In genomic region chr13:79496188-79496587, GRCh38 we compare ENCODE assay signal across 15 cellular contexts. TPM values are rescaled to one million over a fixed set of nuclear protein-coding genes. Genes with fewer than 3 reads are reported as not detected.
DNase-seq lines count a peak whose midpoint lies in the region; ATAC-seq and TF ChIP-seq lines count a peak whose summit lies in the region.
"Had no signal": no experiment of that assay in that cellular context is flagged by ENCODE, and none has a peak within 500 bp of the region (broad histone marks: within the 10 kb centered on the region; RNA-seq: fewer than 3 reads in every experiment).

No MANE protein-coding gene starts in this region.

- CTCF ChIA-PET in activated CD4-positive, alpha-beta T cell treated with anti-CD3 and anti-CD28 coated beads, Interleukin-2, amount 10 ng/mL, durations not matched to agents 7 days and 5 days (lab: Charles Lee) = no interaction called here
- CTCF ChIA-PET in activated CD8-positive, alpha-beta T cell treated with anti-CD3 and anti-CD28 coated beads, Interleukin-2, amount 10 ng/mL, durations not matched to agents 7 days and 5 days (lab: Charles Lee) = interaction anchor here (1.5 kb wide), 1 partner anchor 93 kb away, joined by 4 read pairs; no protein-coding TSS in a partner anchor

- peaks cover 25% of the 10 kb centered on the region for H3K9me3 Mint-ChIP-seq in activated CD4-positive, alpha-beta T cell treated with anti-CD3 and anti-CD28 coated beads, Interleukin-2, amount 10 ng/mL, durations not matched to agents 24 days and 14 days
- H3K9me3 Mint-ChIP-seq in activated CD4-positive, alpha-beta T cell treated with anti-CD3 and anti-CD28 coated beads, Interleukin-2, amount 10 ng/mL, durations not matched to agents 7 days and 5 days = peaks cover 24% of the 10 kb centered on the region
- peaks cover 21% of the 10 kb centered on the region for H3K9me3 Mint-ChIP-seq in activated CD8-positive, alpha-beta T cell treated with anti-CD3 and anti-CD28 coated beads, Interleukin-2, amount 10 ng/mL, durations not matched to agents 7 days and 5 days (ENCODE audit: insufficient read depth)

- no peak for TF ChIP-seq EP300 in suprapubic skin (IDR thresholded peaks at IDR 0.05)

- TF ChIP-seq POLR2A in suprapubic skin (IDR thresholded peaks at IDR 0.05) = no peak

- no peaks in the 10 kb centered on the region for H3K9me3 ChIP-seq in suprapubic skin
- H3K9me3 ChIP-seq: A549, colonic mucosa, ovary, tibial artery had no signal

- no peaks in the 10 kb centered on the region for H3K36me3 ChIP-seq in suprapubic skin
- H3K36me3 ChIP-seq: colonic mucosa, ovary, tibial artery had no signal

- intact Hi-C loops in activated CD4-positive, alpha-beta T cell treated with anti-CD3 and anti-CD28 coated beads, Interleukin-2, amount 10 ng/mL, durations not matched to agents 24 days and 14 days (cut with micrococcal nuclease) = no loop called here

- POLR2A ChIA-PET in activated CD4-positive, alpha-beta T cell treated with anti-CD3 and anti-CD28 coated beads, Interleukin-2, amount 10 ng/mL, durations not matched to agents 7 days and 5 days (lab: Charles Lee) = no interaction called here
- POLR2A ChIA-PET in activated CD8-positive, alpha-beta T cell treated with anti-CD3 and anti-CD28 coated beads, Interleukin-2, amount 10 ng/mL, durations not matched to agents 7 days and 5 days (lab: Charles Lee) = no interaction called here

- ATAC-seq in HG02623 (IDR thresholded peaks at IDR 0.05; ENCODE audit: unreplicated experiment) = peak; percentile 71
- peak; percentile 90 for ATAC-seq in HG03280 (IDR thresholded peaks at IDR 0.05; ENCODE audit: unreplicated experiment)
- no peak for ATAC-seq in activated CD8-positive, alpha-beta T cell treated with anti-CD3 and anti-CD28 coated beads, Interleukin-2, amount 10 ng/mL, durations not matched to agents 7 days and 5 days
- ATAC-seq: A549 had no signal

- H3K4me3 ChIP-seq in suprapubic skin = no peak overlapping the region
- H3K4me3 ChIP-seq: A549, colonic mucosa, ovary, tibial artery had no signal

- no peak for TF ChIP-seq CTCF in suprapubic skin (IDR thresholded peaks at IDR 0.05)

- no peaks in the 10 kb centered on the region for H3K27me3 Mint-ChIP-seq in activated CD4-positive, alpha-beta T cell treated with anti-CD3 and anti-CD28 coated beads, Interleukin-2, amount 10 ng/mL, durations not matched to agents 24 days and 14 days
- H3K27me3 Mint-ChIP-seq in activated CD4-positive, alpha-beta T cell treated with anti-CD3 and anti-CD28 coated beads, Interleukin-2, amount 10 ng/mL, durations not matched to agents 7 days and 5 days = no peaks in the 10 kb centered on the region
- no peaks in the 10 kb centered on the region for H3K27me3 Mint-ChIP-seq in activated CD8-positive, alpha-beta T cell treated with anti-CD3 and anti-CD28 coated beads, Interleukin-2, amount 10 ng/mL, durations not matched to agents 7 days and 5 days (ENCODE audit: low read depth)

- peaks cover 59% of the 10 kb centered on the region for H3K36me3 Mint-ChIP-seq in activated CD4-positive, alpha-beta T cell treated with anti-CD3 and anti-CD28 coated beads, Interleukin-2, amount 10 ng/mL, durations not matched to agents 24 days and 14 days (ENCODE audit: low read depth)
- H3K36me3 Mint-ChIP-seq in activated CD4-positive, alpha-beta T cell treated with anti-CD3 and anti-CD28 coated beads, Interleukin-2, amount 10 ng/mL, durations not matched to agents 7 days and 5 days (ENCODE audit: low read depth) = peaks cover 23% of the 10 kb centered on the region
- peaks cover 42% of the 10 kb centered on the region for H3K36me3 Mint-ChIP-seq in activated CD8-positive, alpha-beta T cell treated with anti-CD3 and anti-CD28 coated beads, Interleukin-2, amount 10 ng/mL, durations not matched to agents 7 days and 5 days (ENCODE audit: low read depth)

- H3K27me3 ChIP-seq in suprapubic skin = no peaks in the 10 kb centered on the region
- H3K27me3 ChIP-seq: colonic mucosa, ovary, tibial artery had no signal

- H3K27ac ChIP-seq in suprapubic skin = peak overlapping the region; percentile 10
- H3K27ac ChIP-seq: A549, colonic mucosa, ovary, tibial artery had no signal

- peak overlapping the region; percentile 73 for H3K27ac Mint-ChIP-seq in activated CD4-positive, alpha-beta T cell treated with anti-CD3 and anti-CD28 coated beads, Interleukin-2, amount 10 ng/mL, durations not matched to agents 24 days and 14 days
- no peak overlapping the region for H3K27ac Mint-ChIP-seq in activated CD4-positive, alpha-beta T cell treated with anti-CD3 and anti-CD28 coated beads, Interleukin-2, amount 10 ng/mL, durations not matched to agents 7 days and 5 days
- no peak overlapping the region for H3K27ac Mint-ChIP-seq in activated CD8-positive, alpha-beta T cell treated with anti-CD3 and anti-CD28 coated beads, Interleukin-2, amount 10 ng/mL, durations not matched to agents 7 days and 5 days

- DNase-seq in activated CD4-positive, alpha-beta T cell treated with anti-CD3 and anti-CD28 coated beads, Interleukin-2, amount 10 ng/mL, durations not matched to agents 24 days and 14 days = no peak
- DNase-seq in activated CD4-positive, alpha-beta T cell treated with anti-CD3 and anti-CD28 coated beads for 48 hours = no peak
- no peak for DNase-seq in suprapubic skin (ENCODE audit: low spot score in 2 of 2)
- DNase-seq in SIG-M5 (lab: John Stamatoyannopoulos, UW) = no peak
- DNase-seq in activated CD4-positive, alpha-beta T cell treated with anti-CD3 and anti-CD28 coated beads, Interleukin-2, amount 10 ng/mL, durations not matched to agents 7 days and 5 days = no peak
- no peak for DNase-seq in activated CD8-positive, alpha-beta T cell treated with anti-CD3 and anti-CD28 coated beads, Interleukin-2, amount 10 ng/mL, durations not matched to agents 7 days and 5 days
- DNase-seq: colonic mucosa; MV-4-11; NCI-H526 treated with DMSO at 0.1 percent for 48 hours; ovary; stimulated activated CD4-positive, alpha-beta T cell treated with anti-CD3 and anti-CD28 coated beads, Interleukin-12 subunit alpha, Interleukin-12 subunit beta, amount 100 ng/mL, for 4 hours; tibial artery had no signal

- H3K4me3 Mint-ChIP-seq in activated CD4-positive, alpha-beta T cell treated with anti-CD3 and anti-CD28 coated beads, Interleukin-2, amount 10 ng/mL, durations not matched to agents 24 days and 14 days = peak overlapping the region; percentile 60
- H3K4me3 Mint-ChIP-seq in activated CD4-positive, alpha-beta T cell treated with anti-CD3 and anti-CD28 coated beads, Interleukin-2, amount 10 ng/mL, durations not matched to agents 7 days and 5 days = no peak overlapping the region
- H3K4me3 Mint-ChIP-seq in activated CD8-positive, alpha-beta T cell treated with anti-CD3 and anti-CD28 coated beads, Interleukin-2, amount 10 ng/mL, durations not matched to agents 7 days and 5 days = no peak overlapping the region

- peaks cover 73% of the 10 kb centered on the region for H3K4me1 ChIP-seq in suprapubic skin

- peaks cover 80% of the 10 kb centered on the region for H3K4me1 Mint-ChIP-seq in activated CD4-positive, alpha-beta T cell treated with anti-CD3 and anti-CD28 coated beads, Interleukin-2, amount 10 ng/mL, durations not matched to agents 24 days and 14 days
- peaks cover 91% of the 10 kb centered on the region for H3K4me1 Mint-ChIP-seq in activated CD4-positive, alpha-beta T cell treated with anti-CD3 and anti-CD28 coated beads, Interleukin-2, amount 10 ng/mL, durations not matched to agents 7 days and 5 days
- H3K4me1 Mint-ChIP-seq in activated CD8-positive, alpha-beta T cell treated with anti-CD3 and anti-CD28 coated beads, Interleukin-2, amount 10 ng/mL, durations not matched to agents 7 days and 5 days (ENCODE audit: low read depth) = peaks cover 77% of the 10 kb centered on the region

- WGBS in suprapubic skin = 63% methylated on average over 1 of the region's 1 CpG

RNA-seq across cellular contexts. Expression of gene NDFIP2, which starts 15.2 kb away (rescaled TPM):
- 258 and 272 TPM in 2 replicates for total RNA-seq in activated CD4-positive, alpha-beta T cell treated with anti-CD3 and anti-CD28 coated beads, Interleukin-2, amount 10 ng/mL, durations not matched to agents 24 days and 14 days
- 100 to 1,000 TPM in 1 of 4 donors, 10 to 100 TPM in 3; 72.2 to 103 (median 86.2) TPM for total RNA-seq in suprapubic skin
- total RNA-seq in activated CD4-positive, alpha-beta T cell treated with anti-CD3 and anti-CD28 coated beads, Interleukin-2, amount 10 ng/mL, durations not matched to agents 7 days and 5 days = 10 to 100 TPM; 17.8 to 21.2 TPM
- total RNA-seq in activated CD8-positive, alpha-beta T cell treated with anti-CD3 and anti-CD28 coated beads, Interleukin-2, amount 10 ng/mL, durations not matched to agents 7 days and 5 days = 10 to 100 TPM; 13.4 to 15.3 TPM
